Comparison of ENCODE assay signal across 11 cellular contexts in the genomic region with DNA sequence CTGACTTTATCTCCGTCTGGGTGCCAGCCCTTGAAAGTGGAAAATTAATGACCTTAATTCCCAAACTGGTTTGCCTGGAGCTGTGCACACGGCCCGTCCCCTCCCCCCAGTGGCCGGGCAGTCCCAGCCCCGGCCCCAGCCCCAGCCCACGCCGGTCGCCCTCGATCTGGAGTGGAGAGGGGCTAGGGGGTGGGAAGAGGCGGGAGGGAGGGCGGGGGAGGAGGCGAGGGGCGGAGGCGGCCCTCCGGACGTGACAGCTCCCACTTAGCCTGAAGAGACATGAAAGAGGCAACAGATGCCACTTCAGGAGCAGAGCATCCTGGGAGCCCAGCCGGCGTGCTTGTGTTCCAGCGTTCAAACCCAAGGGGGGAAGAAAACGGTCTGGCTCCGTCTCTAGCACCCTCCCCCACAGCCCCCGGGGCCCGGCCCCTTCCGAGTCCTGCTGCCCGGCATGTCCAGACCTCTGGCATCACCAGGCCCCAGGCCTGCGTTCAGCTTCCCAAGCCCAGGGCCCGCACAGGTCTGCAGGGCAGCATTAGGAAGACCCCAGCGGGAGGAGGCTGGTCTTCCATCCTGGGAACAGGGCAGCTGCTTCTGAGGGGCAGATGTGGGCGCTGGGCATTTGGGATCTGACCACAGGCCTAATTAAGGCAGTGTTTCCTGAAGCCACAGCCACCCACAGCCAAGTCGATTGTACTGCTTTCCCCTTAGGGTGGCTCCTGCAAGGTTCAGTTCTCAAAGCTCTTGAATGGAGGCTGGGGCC. TPM values are rescaled to one million over a fixed set of nuclear protein-coding genes. Genes with fewer than 3 reads are reported as not detected.
A peak's percentile ranks its signal among the peaks of the same experiment; 100 is the strongest.
DNase-seq lines count a peak whose midpoint lies in the region; ATAC-seq lines count a peak whose summit lies in the region.
"Had no signal": no experiment of that assay in that cellular context is flagged by ENCODE, and none has a peak within 500 bp of the region (broad histone marks: within the 10 kb centered on the region; RNA-seq: fewer than 3 reads in every experiment).

No MANE protein-coding gene starts in this region.

- ATAC-seq in Right ventricle myocardium inferior (peak; percentile 50), HG02973 (IDR thresholded peaks at IDR 0.05; ENCODE audit: unreplicated experiment) (no peak)
- no peak for ATAC-seq in activated naive CD8-positive, alpha-beta T cell treated with anti-CD3 and anti-CD28 coated beads, Interleukin-2, amount 50 U/mL, for 24 hours

- no peak overlapping the region for H4K91ac ChIP-seq in trophoblast cell (ENCODE audit: low read depth, low read length)

- H3K4me1 ChIP-seq in GM23248 (ENCODE audit: insufficient read depth) (no peaks in the 10 kb centered on the region), trophoblast cell (ENCODE audit: control insufficient read depth in 1 of 2, insufficient read depth in 2 of 2, low read length in 2 of 2) (peaks cover 0 to 2% of the 10 kb centered on the region in 2 experiments)

- H3K27ac ChIP-seq in GM23248: no peak overlapping the region
- H3K27ac ChIP-seq in trophoblast cell (ENCODE audit: low read depth, low read length): no peak overlapping the region
- H3K27ac ChIP-seq: transverse colon had no signal

- H2AK5ac ChIP-seq in trophoblast cell (ENCODE audit: low read length): no peak overlapping the region

- H3K23ac ChIP-seq in trophoblast cell (ENCODE audit: low read length): no peak overlapping the region

- no peak overlapping the region for H2BK5ac ChIP-seq in trophoblast cell (ENCODE audit: low read depth, low read length, poor library complexity)

- no peak overlapping the region for H3K18ac ChIP-seq in trophoblast cell (ENCODE audit: low read length)

- H3K14ac ChIP-seq in trophoblast cell (ENCODE audit: low read length): no peak overlapping the region

- peak; percentile 16 for DNase-seq in GM23248
- peak; percentile 81 for DNase-seq in NCI-H510A (lab: John Stamatoyannopoulos, UW)
- no peak for DNase-seq in Right ventricle myocardium inferior (ENCODE audit: missing footprints)
- no peak for DNase-seq in trophoblast cell
- DNase-seq in occipital lobe (lab: John Stamatoyannopoulos, UW): no peak
- no peak for DNase-seq in activated T-cell treated with anti-CD3 and anti-CD28 coated beads for 4 hours
- DNase-seq in activated naive CD8-positive, alpha-beta T cell treated with anti-CD3 and anti-CD28 coated beads, Interleukin-2, amount 50 U/mL, for 24 hours: no peak
- DNase-seq: small intestine, transverse colon had no signal

- no peaks in the 10 kb centered on the region for H4K20me1 ChIP-seq in GM23248 (ENCODE audit: insufficient read depth)

- 5 to 19% methylated on average over 6 to 30 of the region's 30 CpGs for WGBS in GM23248 (ENCODE audit: low coverage in 1 of 2, low lambda C conversion rate in 2 of 2, missing lambda C conversion rate in 2 of 2), 2 experiments
- no CpG with 5 or more reads among the region's 30 CpGs for WGBS in trophoblast cell (ENCODE audit: extremely low coverage, insufficient coverage, insufficient read length)

- no peak overlapping the region for H3K4ac ChIP-seq in trophoblast cell (ENCODE audit: low read depth, low read length)

- H3K36me3 ChIP-seq in GM23248 (ENCODE audit: low read depth) (no peaks in the 10 kb centered on the region), trophoblast cell (ENCODE audit: control insufficient read depth in 1 of 2, insufficient read depth in 2 of 2, low read length in 2 of 2) (no peaks in the 10 kb centered on the region)
- H3K36me3 ChIP-seq: transverse colon had no signal

- intact Hi-C loops in Right ventricle myocardium inferior (cut with DNase I): no loop called here

- peak overlapping the region; percentile 20 for H4K8ac ChIP-seq in trophoblast cell (ENCODE audit: low read depth, low read length)

- H3K4me1 Mint-ChIP-seq in activated naive CD8-positive, alpha-beta T cell treated with anti-CD3 and anti-CD28 coated beads, Interleukin-2, amount 50 U/mL, for 24 hours: no peaks in the 10 kb centered on the region

- H3K9ac ChIP-seq in GM23248 (no peak overlapping the region), trophoblast cell (ENCODE audit: low read length) (no peak overlapping the region)

- H3F3A ChIP-seq in GM23248 (ENCODE audit: insufficient read depth): no peaks in the 10 kb centered on the region

- no peak overlapping the region; the same call in 1 of the 2 replicates for H2AFZ ChIP-seq in GM23248
- no peak overlapping the region for H2AFZ ChIP-seq in trophoblast cell (ENCODE audit: insufficient read depth, low read length, poor library complexity)

- H3K4me3 Mint-ChIP-seq in activated naive CD8-positive, alpha-beta T cell treated with anti-CD3 and anti-CD28 coated beads, Interleukin-2, amount 50 U/mL, for 24 hours: no peak overlapping the region
- H3K4me3 Mint-ChIP-seq: T-helper 2 cell treated with Interferon-gamma antibody and Interleukin-4, amounts not matched to agents 5 μg/mL and 100 μg/mL, for 36 hours had no signal

- no peaks in the 10 kb centered on the region for H3K9me3 Mint-ChIP-seq in activated naive CD8-positive, alpha-beta T cell treated with anti-CD3 and anti-CD28 coated beads, Interleukin-2, amount 50 U/mL, for 24 hours
- H3K9me3 Mint-ChIP-seq: T-helper 2 cell treated with Interferon-gamma antibody and Interleukin-4, amounts not matched to agents 5 μg/mL and 100 μg/mL, for 36 hours had no signal

- H3K27ac Mint-ChIP-seq in activated naive CD8-positive, alpha-beta T cell treated with anti-CD3 and anti-CD28 coated beads, Interleukin-2, amount 50 U/mL, for 24 hours: no peak overlapping the region
- H3K27ac Mint-ChIP-seq: T-helper 2 cell treated with Interferon-gamma antibody and Interleukin-4, amounts not matched to agents 5 μg/mL and 100 μg/mL, for 36 hours had no signal

- H3K27me3 ChIP-seq in GM23248 (replicated peaks; ENCODE audit: insufficient read depth) (peaks cover 35% of the 10 kb centered on the region), trophoblast cell (ENCODE audit: insufficient read depth, low read length) (no peaks in the 10 kb centered on the region)

- in situ Hi-C loops in GM23248 (cut with MboI): no loop called here

- H2BK120ac ChIP-seq in trophoblast cell (ENCODE audit: insufficient read depth, low read length, poor library complexity): no peak overlapping the region

- H3K4me3 ChIP-seq in GM23248 (no peak overlapping the region), trophoblast cell (ENCODE audit: low read depth, low read length) (no peak overlapping the region)

- H3K4me2 ChIP-seq in GM23248 (ENCODE audit: unreplicated experiment) (no peak overlapping the region), trophoblast cell (ENCODE audit: low read length) (peak overlapping the region; percentile 61)

- H3K9me3 ChIP-seq in GM23248 (ENCODE audit: low read depth) (no peaks in the 10 kb centered on the region), trophoblast cell (ENCODE audit: insufficient read depth, low read depth, low read length) (peaks cover 2% of the 10 kb centered on the region)
- H3K9me3 ChIP-seq: transverse colon had no signal

- H4K12ac ChIP-seq in trophoblast cell (ENCODE audit: low read depth, low read length): no peak overlapping the region

- H3K79me1 ChIP-seq in trophoblast cell (ENCODE audit: low read length): no peaks in the 10 kb centered on the region

- H3K36me3 Mint-ChIP-seq in activated naive CD8-positive, alpha-beta T cell treated with anti-CD3 and anti-CD28 coated beads, Interleukin-2, amount 50 U/mL, for 24 hours (ENCODE audit: low read depth): no peaks in the 10 kb centered on the region

- H3K79me2 ChIP-seq in GM23248 (ENCODE audit: insufficient read depth): no peaks in the 10 kb centered on the region
- H3K79me2 ChIP-seq in trophoblast cell (ENCODE audit: control insufficient read depth, insufficient read depth, low read length, poor library complexity): no peaks in the 10 kb centered on the region

- H3K9me2 ChIP-seq in GM23248 (ENCODE audit: insufficient read depth): no peaks in the 10 kb centered on the region

- no peak overlapping the region for H2BK12ac ChIP-seq in trophoblast cell (ENCODE audit: low read length)

- H3K27me3 Mint-ChIP-seq in activated naive CD8-positive, alpha-beta T cell treated with anti-CD3 and anti-CD28 coated beads, Interleukin-2, amount 50 U/mL, for 24 hours: peaks cover 4% of the 10 kb centered on the region

RNA-seq across cellular contexts. Expression of a gene that starts 20.0 kb away (rescaled TPM):
- not detected in 2 replicates for total RNA-seq in GM23248 (2014; rRNA removed; shearing (Covaris generic))
- not detected in 2 replicates for polyA plus RNA-seq in GM23248 (2016; fragmentation: Nextera tagmentation; extraction: Ambion mirVana)
- total RNA-seq in Right ventricle myocardium inferior: 3.6 TPM
- 9.5 and 10.1 TPM in 2 replicates for polyA plus RNA-seq in trophoblast cell (2013)
- total RNA-seq in occipital lobe: 1.9 TPM
- total RNA-seq: transverse colon had no signal
- polyA plus RNA-seq: small intestine had no signal

Comparison
In these comparisons a context has a peak if more than half of its experiments do, and no peak if none do; other contexts are left out.
1. DNase-seq: peak in GM23248 (single experiment) and NCI-H510A (single experiment); none in Right ventricle myocardium inferior (single experiment), trophoblast cell (0 of 2), occipital lobe (single experiment), activated T-cell treated with anti-CD3 and anti-CD28 coated beads for 4 hours (single experiment) and activated naive CD8-positive, alpha-beta T cell treated with anti-CD3 and anti-CD28 coated beads, Interleukin-2, amount 50 U/mL, for 24 hours (single experiment).